9 cellular contexts compared by ENCODE assay signal in the genomic region with DNA sequence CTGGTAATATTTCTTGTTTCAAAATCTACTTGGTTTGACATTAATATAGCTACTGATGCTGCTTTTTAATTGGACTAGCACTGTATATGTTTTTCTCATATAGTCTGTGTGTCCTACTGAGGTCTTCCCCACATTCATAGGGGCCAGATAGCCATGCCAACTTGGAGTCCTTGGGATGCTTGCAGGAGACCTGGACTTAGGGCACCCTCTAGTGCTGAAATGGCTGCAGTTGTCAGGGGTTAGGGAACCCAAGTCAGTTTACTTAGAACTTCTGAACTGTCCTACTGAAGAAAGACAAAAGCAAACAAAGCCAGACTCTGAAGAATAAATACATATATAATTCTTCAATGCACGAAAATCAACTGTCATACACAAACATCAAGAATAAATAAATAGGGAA.
DNase-seq lines count a peak whose midpoint lies in the region; ATAC-seq and TF ChIP-seq lines count a peak whose summit lies in the region.
"Had no signal": no experiment of that assay in that cellular context is flagged by ENCODE, and none has a peak within 500 bp of the region (broad histone marks: within the 10 kb centered on the region; RNA-seq: fewer than 3 reads in every experiment).

No MANE protein-coding gene starts in this region.

- ATAC-seq in left lobe of liver (peak; percentile 76), GM18505 (IDR thresholded peaks at IDR 0.05; ENCODE audit: unreplicated experiment) (no peak), GM21515 (IDR thresholded peaks at IDR 0.05; ENCODE audit: unreplicated experiment) (no peak)

- DNase-seq in ELF-1 (ENCODE audit: low read depth, low spot score) (peak; percentile 37), HT1080 (ENCODE audit: low read depth) (peak; percentile 25), amniotic epithelial cell (ENCODE audit: low read depth) (peak; percentile 31), left lobe of liver (ENCODE audit: low spot score) (no peak), posterior cingulate gyrus (no peak)
- no peak for DNase-seq in activated naive CD4-positive, alpha-beta T cell (lab: John Stamatoyannopoulos, UW)
- DNase-seq: activated effector memory CD4-positive, alpha-beta T cell treated with Interleukin-2 at 50 U/mL for 16 hours had no signal

- TF ChIP-seq POLR2A in GM18505 (IDR thresholded peaks at IDR 0.05; ENCODE audit: borderline replicate concordance, extremely low read depth, insufficient read depth, insufficient read length), result no peak

- intact Hi-C loops in posterior cingulate gyrus (cut with DNase I), result no loop called here

Comparison
In these comparisons a context has a peak if more than half of its experiments do, and no peak if none do; other contexts are left out.
1. DNase-seq: peak in ELF-1 (single experiment), HT1080 (single experiment) and amniotic epithelial cell (single experiment); none in left lobe of liver (single experiment), posterior cingulate gyrus (0 of 10) and activated naive CD4-positive, alpha-beta T cell (0 of 4).